Comparison of ENCODE assay signal across 12 cellular contexts in the genomic region with DNA sequence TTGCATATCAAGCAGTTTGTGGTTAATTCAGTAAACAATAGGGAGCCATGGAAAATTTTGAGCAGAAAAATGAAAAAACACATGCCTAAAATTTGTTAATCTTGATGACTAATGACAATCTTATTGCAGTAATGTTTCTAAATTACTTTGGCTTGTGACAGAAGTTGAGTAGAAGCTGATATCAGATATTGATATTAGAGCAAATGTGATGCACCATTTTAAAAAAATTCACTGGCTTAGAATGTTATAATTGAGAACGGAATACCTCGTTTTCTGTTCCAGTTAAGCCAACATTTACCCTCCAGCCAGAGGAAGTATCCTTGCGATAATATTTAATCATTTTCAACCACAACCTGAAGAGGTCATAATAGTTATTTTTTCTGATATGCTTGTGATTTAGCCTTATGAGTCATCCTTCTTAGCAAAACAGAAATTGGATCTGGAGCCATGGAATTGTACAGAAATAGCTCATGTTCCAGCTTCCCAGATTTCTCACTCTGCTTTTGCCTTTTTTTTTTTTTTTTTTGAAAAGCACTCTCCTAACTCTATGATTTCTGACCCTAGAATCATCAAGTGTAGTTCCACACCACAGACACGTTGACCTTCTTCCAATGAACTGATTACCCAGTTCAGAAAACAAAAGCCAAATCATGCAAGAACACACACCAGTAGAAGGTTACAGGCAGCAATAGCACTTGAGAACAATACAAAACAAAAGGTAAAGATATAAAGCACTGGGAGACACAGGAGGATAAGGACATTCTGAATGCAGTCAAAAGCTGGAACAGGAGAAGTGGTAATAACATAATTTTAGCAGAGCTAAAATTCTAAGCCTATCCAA.
DNase-seq lines count a peak whose midpoint lies in the region; ATAC-seq and TF ChIP-seq lines count a peak whose summit lies in the region.
"Had no signal": no experiment of that assay in that cellular context is flagged by ENCODE, and none has a peak within 500 bp of the region (broad histone marks: within the 10 kb centered on the region; RNA-seq: fewer than 3 reads in every experiment).

No MANE protein-coding gene starts in this region.

- no peak overlapping the region for H3K27ac Mint-ChIP-seq in activated CD4-positive, alpha-beta T cell treated with anti-CD3 and anti-CD28 coated beads, Interleukin-2, amount 10 ng/mL, durations not matched to agents 24 days and 14 days

- TF ChIP-seq CTCF in HEK293 (tag by site-specific recombination; IDR thresholded peaks at IDR 0.05) (no peak), ascending aorta (IDR thresholded peaks at IDR 0.05) (no peak), suprapubic skin (IDR thresholded peaks at IDR 0.05) (no peak)

- no peak for TF ChIP-seq EP300 in suprapubic skin (IDR thresholded peaks at IDR 0.05)

- H3K27ac ChIP-seq in HEK293 (ENCODE audit: extremely low read depth, low read depth, low read length) = no peak overlapping the region
- peak overlapping the region; percentile 82 to 86 for H3K27ac ChIP-seq in ascending aorta
- H3K27ac ChIP-seq in suprapubic skin = peak overlapping the region; percentile 60
- H3K27ac ChIP-seq: lower lobe of right lung had no signal

- no peaks in the 10 kb centered on the region for H3K9me3 Mint-ChIP-seq in activated CD4-positive, alpha-beta T cell treated with anti-CD3 and anti-CD28 coated beads, Interleukin-2, amount 10 ng/mL, durations not matched to agents 24 days and 14 days

- H3K27me3 Mint-ChIP-seq in activated CD4-positive, alpha-beta T cell treated with anti-CD3 and anti-CD28 coated beads, Interleukin-2, amount 10 ng/mL, durations not matched to agents 24 days and 14 days = no peaks in the 10 kb centered on the region

- H3K4me3 ChIP-seq in HEK293 (ENCODE audit: low read depth, low read length) (no peak overlapping the region), ascending aorta (no peak overlapping the region), suprapubic skin (no peak overlapping the region), MG63 (no peak overlapping the region)
- H3K4me3 ChIP-seq: lower lobe of right lung had no signal

- WGBS in suprapubic skin = 35% methylated on average over 4 of the region's 4 CpGs

- H3K4me1 Mint-ChIP-seq in activated CD4-positive, alpha-beta T cell treated with anti-CD3 and anti-CD28 coated beads, Interleukin-2, amount 10 ng/mL, durations not matched to agents 24 days and 14 days = no peaks in the 10 kb centered on the region

- intact Hi-C loops in ascending aorta (cut with DNase I) = loop anchor here (2.0 to 10.0 kb wide), 8 partner anchors 73 to 815 kb away; a partner anchor contains a TSS
- intact Hi-C loops in left cardiac atrium (cut with DNase I) = loop anchor here in 1 of 2 donors (2.0 kb wide), 1 partner anchor 65 kb away; no protein-coding TSS in a partner anchor
- intact Hi-C loops in activated CD4-positive, alpha-beta T cell treated with anti-CD3 and anti-CD28 coated beads, Interleukin-2, amount 10 ng/mL, durations not matched to agents 24 days and 14 days (cut with micrococcal nuclease) = no loop called here

- peak; percentile 81 to 89 for ATAC-seq in left cardiac atrium
- no peak for ATAC-seq in HG02870 (IDR thresholded peaks at IDR 0.05; ENCODE audit: unreplicated experiment)

- H3K36me3 Mint-ChIP-seq in activated CD4-positive, alpha-beta T cell treated with anti-CD3 and anti-CD28 coated beads, Interleukin-2, amount 10 ng/mL, durations not matched to agents 24 days and 14 days (ENCODE audit: low read depth) = no peaks in the 10 kb centered on the region

- H3K9me3 ChIP-seq in HEK293 (ENCODE audit: control insufficient read depth, insufficient read depth, low read depth, low read length) (no peaks in the 10 kb centered on the region), ascending aorta (no peaks in the 10 kb centered on the region), suprapubic skin (no peaks in the 10 kb centered on the region), MG63 (no peaks in the 10 kb centered on the region)
- H3K9me3 ChIP-seq: lower lobe of right lung had no signal

- no peak overlapping the region for H3K4me3 Mint-ChIP-seq in activated CD4-positive, alpha-beta T cell treated with anti-CD3 and anti-CD28 coated beads, Interleukin-2, amount 10 ng/mL, durations not matched to agents 24 days and 14 days

- no peak for TF ChIP-seq POLR2A in suprapubic skin (IDR thresholded peaks at IDR 0.05)

- DNase-seq in ascending aorta (ENCODE audit: low spot score in 2 of 2) (no peak), left cardiac atrium (no peak), suprapubic skin (ENCODE audit: low spot score in 2 of 2) (no peak), RKO (ENCODE audit: low spot score) (no peak), MG63 (no peak)
- no peak for DNase-seq in activated CD4-positive, alpha-beta T cell treated with anti-CD3 and anti-CD28 coated beads, Interleukin-2, amount 10 ng/mL, durations not matched to agents 24 days and 14 days
- DNase-seq: activated CD4-positive, CD25-positive, alpha-beta regulatory T cell; amygdala; lower lobe of right lung; NCI-H526 treated with DMSO at 0.1 percent for 48 hours had no signal

- CTCF ChIA-PET in HEK293 (lab: Yijun Ruan, JAX) = interaction anchor here (1.5 kb wide), 1 partner anchor 9 kb away, joined by 3 read pairs; no protein-coding TSS in a partner anchor

- no peaks in the 10 kb centered on the region for H3K27me3 ChIP-seq in ascending aorta
- H3K27me3 ChIP-seq in suprapubic skin = no peaks in the 10 kb centered on the region
- no peaks in the 10 kb centered on the region for H3K27me3 ChIP-seq in MG63

- H3K36me3 ChIP-seq in HEK293 (ENCODE audit: control insufficient read depth in 2 of 2, insufficient read depth in 1 of 2, low read length in 2 of 2) (no peaks in the 10 kb centered on the region), ascending aorta (no peaks in the 10 kb centered on the region), suprapubic skin (no peaks in the 10 kb centered on the region), MG63 (no peaks in the 10 kb centered on the region)
- H3K36me3 ChIP-seq: lower lobe of right lung had no signal

- H3K4me1 ChIP-seq in HEK293 (ENCODE audit: control insufficient read depth, insufficient read depth, low read length) (peaks cover 8% of the 10 kb centered on the region; the same call in 1 of the 2 replicates), ascending aorta (peaks cover 8 to 48% of the 10 kb centered on the region in 2 donors), suprapubic skin (peaks cover 12% of the 10 kb centered on the region)
- H3K4me1 ChIP-seq: lower lobe of right lung had no signal

- POLR2A ChIA-PET in HEK293 (lab: Yijun Ruan, JAX) = no interaction called here

TF ChIP-seq in HEK293, 187 proteins besides CTCF, POLR2A, EP300 and RAD21 (continues in another document):
- TF ChIP-seq, protein P1, sequence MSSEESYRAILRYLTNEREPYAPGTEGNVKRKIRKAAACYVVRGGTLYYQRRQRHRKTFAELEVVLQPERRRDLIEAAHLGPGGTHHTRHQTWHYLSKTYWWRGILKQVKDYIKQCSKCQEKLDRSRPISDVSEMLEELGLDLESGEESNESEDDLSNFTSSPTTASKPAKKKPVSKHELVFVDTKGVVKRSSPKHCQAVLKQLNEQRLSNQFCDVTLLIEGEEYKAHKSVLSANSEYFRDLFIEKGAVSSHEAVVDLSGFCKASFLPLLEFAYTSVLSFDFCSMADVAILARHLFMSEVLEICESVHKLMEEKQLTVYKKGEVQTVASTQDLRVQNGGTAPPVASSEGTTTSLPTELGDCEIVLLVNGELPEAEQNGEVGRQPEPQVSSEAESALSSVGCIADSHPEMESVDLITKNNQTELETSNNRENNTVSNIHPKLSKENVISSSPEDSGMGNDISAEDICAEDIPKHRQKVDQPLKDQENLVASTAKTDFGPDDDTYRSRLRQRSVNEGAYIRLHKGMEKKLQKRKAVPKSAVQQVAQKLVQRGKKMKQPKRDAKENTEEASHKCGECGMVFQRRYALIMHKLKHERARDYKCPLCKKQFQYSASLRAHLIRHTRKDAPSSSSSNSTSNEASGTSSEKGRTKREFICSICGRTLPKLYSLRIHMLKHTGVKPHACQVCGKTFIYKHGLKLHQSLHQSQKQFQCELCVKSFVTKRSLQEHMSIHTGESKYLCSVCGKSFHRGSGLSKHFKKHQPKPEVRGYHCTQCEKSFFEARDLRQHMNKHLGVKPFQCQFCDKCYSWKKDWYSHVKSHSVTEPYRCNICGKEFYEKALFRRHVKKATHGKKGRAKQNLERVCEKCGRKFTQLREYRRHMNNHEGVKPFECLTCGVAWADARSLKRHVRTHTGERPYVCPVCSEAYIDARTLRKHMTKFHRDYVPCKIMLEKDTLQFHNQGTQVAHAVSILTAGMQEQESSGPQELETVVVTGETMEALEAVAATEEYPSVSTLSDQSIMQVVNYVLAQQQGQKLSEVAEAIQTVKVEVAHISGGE (tag by site-specific recombination; conservative IDR thresholded peaks at IDR 0.05; ENCODE audit: low read depth) = no peak
- TF ChIP-seq SALL2 (tag by site-specific recombination; IDR thresholded peaks at IDR 0.05; ENCODE audit: borderline replicate concordance) = no peak
- TF ChIP-seq, protein P2, sequence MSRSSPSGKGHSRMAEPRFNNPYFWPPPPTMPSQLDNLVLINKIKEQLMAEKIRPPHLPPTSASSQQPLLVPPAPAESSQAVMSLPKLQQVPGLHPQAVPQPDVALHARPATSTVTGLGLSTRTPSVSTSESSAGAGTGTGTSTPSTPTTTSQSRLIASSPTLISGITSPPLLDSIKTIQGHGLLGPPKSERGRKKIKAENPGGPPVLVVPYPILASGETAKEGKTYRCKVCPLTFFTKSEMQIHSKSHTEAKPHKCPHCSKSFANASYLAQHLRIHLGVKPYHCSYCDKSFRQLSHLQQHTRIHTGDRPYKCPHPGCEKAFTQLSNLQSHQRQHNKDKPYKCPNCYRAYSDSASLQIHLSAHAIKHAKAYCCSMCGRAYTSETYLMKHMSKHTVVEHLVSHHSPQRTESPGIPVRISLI (tag by site-specific recombination; IDR thresholded peaks at IDR 0.05) = peak; percentile 76
- peak; percentile 42; the same call in 1 of the 2 replicates for TF ChIP-seq ZNF629 (tag by site-specific recombination; IDR thresholded peaks at IDR 0.05)
- no peak for TF ChIP-seq ZNF311 (tag by site-specific recombination; IDR thresholded peaks at IDR 0.05; ENCODE audit: borderline replicate concordance)
